8 cellular contexts compared by ENCODE assay signal in genomic region chr6:27672113-27672799, GRCh38.
A peak's percentile ranks its signal among the peaks of the same experiment; 100 is the strongest.
DNase-seq lines count a peak whose midpoint lies in the region; ATAC-seq, FAIRE-seq and TF ChIP-seq lines count a peak whose summit lies in the region.

No MANE protein-coding gene starts in this region.

- H4K20me1 ChIP-seq in H1 (replicated peaks in 1 of 2; ENCODE audit: control insufficient read depth in 1 of 2, insufficient read depth in 2 of 2, low read length in 2 of 2) (peaks cover 0 to 1% of the 10 kb centered on the region in 2 experiments), osteoblast (ENCODE audit: insufficient read depth, low read length) (no peaks in the 10 kb centered on the region)

- no peak for TF ChIP-seq EP300 in H1 (IDR thresholded peaks at IDR 0.05; ENCODE audit: borderline replicate concordance in 1 of 2, low read depth in 2 of 2, low read length in 2 of 2)

- POLR2A ChIA-PET in H1 (lab: Charles Lee; ENCODE audit: partially characterized antibody) = interaction anchor here (0.7 to 1.5 kb wide), 5 partner anchors 9 to 143 kb away, joined by 3 to 5 read pairs (median 3); a partner anchor contains a TSS

- no peak overlapping the region for H2BK20ac ChIP-seq in H1 (ENCODE audit: low read length)

- no peak for TF ChIP-seq CTCF in H1 (IDR thresholded peaks at IDR 0.05; ENCODE audit: control extremely low read depth in 1 of 3, insufficient read depth in 1 of 3, low read depth in 1 of 3, low read length in 3 of 3)
- no peak for TF ChIP-seq CTCF in osteoblast (IDR thresholded peaks at IDR 0.05; ENCODE audit: extremely low read depth, low read depth, low read length)
- TF ChIP-seq CTCF in upper lobe of right lung (IDR thresholded peaks at IDR 0.05) = no peak

- H3K9me3 ChIP-seq in H1 (ENCODE audit: insufficient read depth in 2 of 2, low read depth in 1 of 2, low read length in 1 of 2) (no peaks in the 10 kb centered on the region), osteoblast (ENCODE audit: low read depth, low read length) (no peaks in the 10 kb centered on the region), upper lobe of right lung (no peaks in the 10 kb centered on the region)

- H3K4me3 ChIP-seq in H1 (ENCODE audit: extremely low read depth in 1 of 4, insufficient read depth in 2 of 4, low read depth in 3 of 4, low read length in 4 of 4) (peak overlapping the region; percentile 49 to 79 (median 64)), osteoblast (ENCODE audit: insufficient read depth, low read length) (peak overlapping the region; percentile 34), upper lobe of right lung (no peak overlapping the region)

- no peak overlapping the region for H2BK12ac ChIP-seq in H1 (ENCODE audit: low read depth, low read length)

- DNase-seq in ELR (ENCODE audit: low read depth) (peak; percentile 90), RKO (ENCODE audit: low spot score) (peak; percentile 91), H1 (ENCODE audit: low read depth in 1 of 2, low spot score in 2 of 2) (peak; percentile 86 to 89), osteoblast (ENCODE audit: insufficient read length, low spot score, missing footprints) (peak; percentile 52), upper lobe of right lung (no peak)

- H2BK5ac ChIP-seq in H1 (ENCODE audit: low read depth, low read length) = no peak overlapping the region

- H2AFZ ChIP-seq in H1 (ENCODE audit: low read length) (peak overlapping the region; percentile 36; the same call in 1 of the 2 replicates), osteoblast (ENCODE audit: low read length) (peak overlapping the region; percentile 45)

- H4K8ac ChIP-seq in H1 (ENCODE audit: extremely low read depth, insufficient read depth, low read length) = no peak overlapping the region

- CTCF ChIA-PET in H1 (lab: Charles Lee; ENCODE audit: partially characterized antibody) = interaction anchor here (1.5 to 2.5 kb wide), 2 partner anchors 80 to 154 kb away, joined by 3 to 5 read pairs; no protein-coding TSS in a partner anchor

- no peak overlapping the region for H4K5ac ChIP-seq in H1 (ENCODE audit: insufficient read length, low read depth, low read length)

- intact Hi-C loops in upper lobe of right lung (cut with DNase I) = no loop called here

- no peak overlapping the region for H4K91ac ChIP-seq in H1 (replicated peaks; ENCODE audit: insufficient read length, low read length)

- H3K9ac ChIP-seq in H1 (replicated peaks in 1 of 4; ENCODE audit: extremely low read depth in 1 of 4, low read depth in 3 of 4, low read length in 3 of 4) = no peak overlapping the region; a peak in 1 of 7 replicates

- peaks cover 0 to 22% (median 16%) of the 10 kb centered on the region in 4 experiments; a peak in 5 of 7 replicates for H3K27me3 ChIP-seq in H1 (replicated peaks in 1 of 4; ENCODE audit: control insufficient read depth in 3 of 4, extremely low read depth in 1 of 4, insufficient read depth in 3 of 4, low read length in 3 of 4)
- peaks cover 5% of the 10 kb centered on the region for H3K27me3 ChIP-seq in osteoblast (ENCODE audit: insufficient read depth, low read length)
- H3K27me3 ChIP-seq in upper lobe of right lung = peaks cover 94% of the 10 kb centered on the region

- no peak for TF ChIP-seq RAD21 in H1 (IDR thresholded peaks at IDR 0.05 in 1 of 2, conservative IDR thresholded peaks at IDR 0.05 in 1 of 2; ENCODE audit: low read depth in 2 of 2, low read length in 2 of 2)

- H3K14ac ChIP-seq in H1 (ENCODE audit: insufficient read length) = no peak overlapping the region

- no peak overlapping the region for H2BK120ac ChIP-seq in H1 (replicated peaks; ENCODE audit: low read depth, low read length)

- H3K23me2 ChIP-seq in H1 (ENCODE audit: low read depth, low read length) = peaks cover 28% of the 10 kb centered on the region

- H3K56ac ChIP-seq in H1 (replicated peaks; ENCODE audit: insufficient read length, low read depth, low read length) = no peak overlapping the region

- no peak overlapping the region for H2BK15ac ChIP-seq in H1 (ENCODE audit: low read length)

- H3K79me2 ChIP-seq in H1 (ENCODE audit: control insufficient read depth in 1 of 2, insufficient read depth in 2 of 2, low read length in 2 of 2) = no peaks in the 10 kb centered on the region
- no peaks in the 10 kb centered on the region for H3K79me2 ChIP-seq in osteoblast (ENCODE audit: insufficient read depth, low read length)

- H3K4me2 ChIP-seq in H1 (ENCODE audit: insufficient read depth in 1 of 2, low read depth in 2 of 2, low read length in 2 of 2) (peak overlapping the region; percentile 71 to 100), osteoblast (ENCODE audit: insufficient read depth, low read length) (peak overlapping the region; percentile 59)

- no peak overlapping the region for H3K4ac ChIP-seq in H1 (replicated peaks; ENCODE audit: insufficient read length, low read depth, low read length)

- peak; percentile 59 for ATAC-seq in GM19463 (IDR thresholded peaks at IDR 0.05; ENCODE audit: unreplicated experiment)
- peak; percentile 57 for ATAC-seq in HG03521 (IDR thresholded peaks at IDR 0.05; ENCODE audit: unreplicated experiment)
- no peak for ATAC-seq in upper lobe of right lung
- no peak for ATAC-seq in GM18873 (IDR thresholded peaks at IDR 0.05; ENCODE audit: low FRiP score, unreplicated experiment)

- H3K79me1 ChIP-seq in H1 (ENCODE audit: low read depth, low read length) = no peaks in the 10 kb centered on the region

- no peak for TF ChIP-seq POLR2A in H1 (IDR thresholded peaks at IDR 0.05; ENCODE audit: control extremely low read depth in 1 of 2, low read depth in 2 of 2, low read length in 2 of 2)

- H3K27ac ChIP-seq in H1 (ENCODE audit: low read depth, low read length) (no peak overlapping the region), osteoblast (ENCODE audit: low read depth, low read length) (no peak overlapping the region), upper lobe of right lung (no peak overlapping the region)

- no peak overlapping the region for H3K18ac ChIP-seq in H1 (ENCODE audit: extremely low read depth, low read length)

- 3% methylated on average over 27 of the region's 28 CpGs; no CpG with 5 or more reads in 1 of the 2 experiments for WGBS in H1 (ENCODE audit: extremely low coverage in 1 of 2, insufficient coverage in 1 of 2, insufficient read length in 1 of 2, insufficient replicate concordance in 2 of 2, low coverage in 1 of 2, low lambda C conversion rate in 2 of 2, missing lambda C conversion rate in 1 of 2), 2 experiments

- no peak overlapping the region for H2AK5ac ChIP-seq in H1 (ENCODE audit: low read depth, low read length)

- FAIRE-seq in H1 (lab: Jason Lieb, UNC) = peak; percentile 81

- H3K36me3 ChIP-seq in H1 (ENCODE audit: control insufficient read depth in 2 of 4, insufficient read depth in 4 of 4, low read length in 3 of 4) (no peaks in the 10 kb centered on the region), osteoblast (ENCODE audit: insufficient read depth, low read length) (no peaks in the 10 kb centered on the region), upper lobe of right lung (no peaks in the 10 kb centered on the region)

- no peak overlapping the region for H3K23ac ChIP-seq in H1 (ENCODE audit: insufficient read length)

- peaks cover 0 to 5% (median under 1%) of the 10 kb centered on the region in 4 experiments; a peak in 3 of 7 replicates for H3K4me1 ChIP-seq in H1 (replicated peaks in 1 of 4; ENCODE audit: control insufficient read depth in 3 of 4, insufficient read depth in 4 of 4, low read length in 3 of 4)
- peaks cover 21% of the 10 kb centered on the region for H3K4me1 ChIP-seq in osteoblast (ENCODE audit: insufficient read depth, low read length)
- no peaks in the 10 kb centered on the region for H3K4me1 ChIP-seq in upper lobe of right lung

TF ChIP-seq in H1, 55 proteins besides CTCF, POLR2A, EP300 and RAD21 (continues in another document):
- TF ChIP-seq ZNF274 (IDR thresholded peaks at IDR 0.05; ENCODE audit: borderline replicate concordance, extremely low read depth, low read length) (no peak), TEAD4 (IDR thresholded peaks at IDR 0.05; ENCODE audit: low read depth, low read length) (peak; percentile 78), NRF1 (IDR thresholded peaks at IDR 0.05; ENCODE audit: low read depth, low read length) (peak; percentile 33; the same call in 1 of the 2 replicates), YY1 (IDR thresholded peaks at IDR 0.05; ENCODE audit: low read depth, low read length) (peak; percentile 93), E2F6 (IDR thresholded peaks at IDR 0.05) (no peak), ASH2L (IDR thresholded peaks at IDR 0.05; ENCODE audit: low read length) (peak; percentile 53), RBBP5 (IDR thresholded peaks at IDR 0.05; ENCODE audit: borderline replicate concordance, low read depth, low read length) (peak; percentile 14; the same call in 1 of the 2 replicates), TBP (IDR thresholded peaks at IDR 0.05; ENCODE audit: low read depth, low read length) (peak; percentile 100), BACH1 (IDR thresholded peaks at IDR 0.05; ENCODE audit: low read length) (peak; percentile 91), NANOG (IDR thresholded peaks at IDR 0.05; ENCODE audit: insufficient read depth, low read depth, low read length, poor library complexity, severe bottlenecking) (peak; percentile 4), CHD2 (IDR thresholded peaks at IDR 0.05; ENCODE audit: low read length) (no peak), CEBPB (IDR thresholded peaks at IDR 0.05; ENCODE audit: low read depth, low read length) (0 out of 2 replicates have a peak, but pooled peaks have one; percentile 25), TAF1 (IDR thresholded peaks at IDR 0.05; ENCODE audit: low read depth, low read length) (no peak), HDAC2 (IDR thresholded peaks at IDR 0.05; ENCODE audit: borderline replicate concordance in 1 of 2, low read depth in 2 of 2, low read length in 2 of 2) (peak; percentile 27 to 99; a peak in 2 of 4 replicates), MAFK (IDR thresholded peaks at IDR 0.05; ENCODE audit: low read depth, low read length) (peak; percentile 75; the same call in 1 of the 2 replicates), CTBP2 (IDR thresholded peaks at IDR 0.05; ENCODE audit: borderline replicate concordance, insufficient read depth, insufficient read length, low read length) (peak; percentile 57)
- TF ChIP-seq, protein P1, sequence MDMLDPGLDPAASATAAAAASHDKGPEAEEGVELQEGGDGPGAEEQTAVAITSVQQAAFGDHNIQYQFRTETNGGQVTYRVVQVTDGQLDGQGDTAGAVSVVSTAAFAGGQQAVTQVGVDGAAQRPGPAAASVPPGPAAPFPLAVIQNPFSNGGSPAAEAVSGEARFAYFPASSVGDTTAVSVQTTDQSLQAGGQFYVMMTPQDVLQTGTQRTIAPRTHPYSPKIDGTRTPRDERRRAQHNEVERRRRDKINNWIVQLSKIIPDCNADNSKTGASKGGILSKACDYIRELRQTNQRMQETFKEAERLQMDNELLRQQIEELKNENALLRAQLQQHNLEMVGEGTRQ (IDR thresholded peaks at IDR 0.05; ENCODE audit: low read length) = no peak

Comparison
In these comparisons a context has a peak if more than half of its experiments do, and no peak if none do; other contexts are left out.
1. ATAC-seq: peak in GM19463 (single experiment) and HG03521 (single experiment); none in upper lobe of right lung (single experiment) and GM18873 (single experiment).